10 cellular contexts compared by ENCODE assay signal in the genomic region with DNA sequence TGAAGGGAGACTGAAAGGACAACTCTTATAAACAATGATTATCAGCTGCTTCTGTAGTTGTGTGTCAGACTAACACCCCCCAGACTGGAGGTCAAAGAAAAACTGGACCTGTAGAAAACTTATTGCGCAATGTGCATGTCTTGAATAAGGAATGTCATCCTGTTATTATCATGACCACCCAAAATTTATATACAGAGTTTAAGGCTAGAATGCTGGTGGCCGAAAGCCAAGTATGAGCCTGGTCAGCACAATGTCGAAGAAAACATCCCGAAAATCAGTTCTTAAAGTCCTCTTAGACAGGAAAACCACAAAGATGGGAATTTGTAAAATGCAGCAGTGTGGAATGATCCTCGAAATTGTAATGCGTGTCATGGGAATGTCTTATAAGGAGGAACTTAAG. TPM values are rescaled to one million over a fixed set of nuclear protein-coding genes. Genes with fewer than 3 reads are reported as not detected.
DNase-seq lines count a peak whose midpoint lies in the region; ATAC-seq and TF ChIP-seq lines count a peak whose summit lies in the region.
"Had no signal": no experiment of that assay in that cellular context is flagged by ENCODE, and none has a peak within 500 bp of the region (broad histone marks: within the 10 kb centered on the region; RNA-seq: fewer than 3 reads in every experiment).

No MANE protein-coding gene starts in this region.

- intact Hi-C loops in lower leg skin (cut with DNase I; ENCODE audit: low total_unique reads), result no loop called here

- no peak for TF ChIP-seq CTCF in foreskin fibroblast (IDR thresholded peaks at IDR 0.05; ENCODE audit: low read depth, low read length)
- no peak for TF ChIP-seq CTCF in retinal pigment epithelial cell (conservative IDR thresholded peaks at IDR 0.05; ENCODE audit: low read depth, low read length)
- TF ChIP-seq CTCF in lower leg skin (IDR thresholded peaks at IDR 0.05), result no peak

- no peak for TF ChIP-seq POLR2A in lower leg skin (IDR thresholded peaks at IDR 0.05)

- in situ Hi-C loops in Caki2 (cut with HindIII; ENCODE audit: low pct_unique_long_range_greater_than_20kb, low sequenced_read_pairs), result no loop called here

- ATAC-seq in SK-N-SH treated with all-trans-retinoic acid at 6 μM for 48 hours, result peak; percentile 86
- ATAC-seq in HG02588 (IDR thresholded peaks at IDR 0.05; ENCODE audit: unreplicated experiment), result no peak
- ATAC-seq: activated CD4-positive, CD25-positive, alpha-beta regulatory T cell treated with anti-CD3 and anti-CD28 coated beads, Interleukin-2, amount 50 U/mL, for 24 hours had no signal

- DNase-seq in Caki2 (ENCODE audit: low read depth) (peak; percentile 45), foreskin fibroblast (peak; percentile 88 to 89), retinal pigment epithelial cell (ENCODE audit: low read depth) (peak; percentile 89), lower leg skin (ENCODE audit: low spot score in 2 of 2) (no peak), NCI-H2227 treated with DMSO at 0.1 percent for 48 hours (lab: John Stamatoyannopoulos, UW) (no peak), LoVo (ENCODE audit: low spot score) (no peak)
- DNase-seq: naive B cell had no signal

- 78 to 79% methylated on average over 6 of the region's 6 CpGs for WGBS in lower leg skin, 2 donors

- H3K4me3 ChIP-seq in foreskin fibroblast (ENCODE audit: low read depth in 1 of 2, low read length in 2 of 2) (no peak overlapping the region), retinal pigment epithelial cell (ENCODE audit: low read length) (no peak overlapping the region), lower leg skin (ENCODE audit: low read depth, poor library complexity, severe bottlenecking) (no peak overlapping the region)

TF ChIP-seq in SK-N-SH treated with all-trans-retinoic acid at 6 μM for 48 hours, 23 proteins besides CTCF, POLR2A, EP300 and RAD21:
- TF ChIP-seq ISL1 (CRISPR knock-in tag; IDR thresholded peaks at IDR 0.05), result peak; percentile 68; the same call in 1 of the 2 replicates
- no peak for TF ChIP-seq ARNTL (CRISPR knock-in tag; IDR thresholded peaks at IDR 0.05; ENCODE audit: borderline replicate concordance, low read depth)

RNA-seq across cellular contexts. Expression of gene RFTN1, which starts 29.3 kb away (rescaled TPM):
- 6.0 and 9.7 TPM in 2 replicates for total RNA-seq in Caki2 (2014; rRNA removed; shearing (Covaris generic); ENCODE audit: low replicate concordance)
- 10 to 100 TPM; 11.2 to 39.5 (median 25.6) TPM for total RNA-seq in lower leg skin

Comparison
In these comparisons a context has a peak if more than half of its experiments do, and no peak if none do; other contexts are left out.
1. DNase-seq: peak in Caki2 (single experiment), foreskin fibroblast (2 of 2) and retinal pigment epithelial cell (single experiment); none in lower leg skin (0 of 2), NCI-H2227 treated with DMSO at 0.1 percent for 48 hours (single experiment) and LoVo (single experiment).